ENCODE assay signal across 1 cellular context in genomic region chr6:49462927-49463611, GRCh38.
A peak's percentile ranks its signal among the peaks of the same experiment; 100 is the strongest.
TF ChIP-seq lines count a peak whose summit lies in the region.

Gene CENPQ, plus strand, starts transcription at chr6:49463370. Its CDS starts 6,807 bp downstream, at chr6:49470177.
Gene MMUT, minus strand, starts transcription at chr6:49463253. Its CDS starts 3,787 bp downstream, at chr6:49459466.

TF ChIP-seq in HepG2, 621 proteins besides CTCF, POLR2A, EP300 and RAD21 (continued from another document and continues in another):
- no peak for TF ChIP-seq THAP7 (CRISPR knock-in tag; IDR thresholded peaks at IDR 0.05)
- peak; percentile 95; the same call in 1 of the 2 replicates for TF ChIP-seq YEATS4 (CRISPR knock-in tag; IDR thresholded peaks at IDR 0.05; ENCODE audit: borderline replicate concordance)
- no peak for TF ChIP-seq ZNF790 (CRISPR knock-in tag; IDR thresholded peaks at IDR 0.05; ENCODE audit: borderline replicate concordance)
- TF ChIP-seq GMEB1 (CRISPR knock-in tag; IDR thresholded peaks at IDR 0.05; ENCODE audit: borderline replicate concordance) = peak; percentile 93
- TF ChIP-seq KAT2B (IDR thresholded peaks at IDR 0.05; ENCODE audit: borderline replicate concordance, low read depth, low read length) = no peak
- TF ChIP-seq ZNF343 (CRISPR knock-in tag; IDR thresholded peaks at IDR 0.05) = 0 out of 2 replicates have a peak, but pooled peaks have one; percentile 86
- TF ChIP-seq SKI (IDR thresholded peaks at IDR 0.05; ENCODE audit: partially characterized antibody) = peak; percentile 51
- TF ChIP-seq ZNF24 (IDR thresholded peaks at IDR 0.05) = no peak
- TF ChIP-seq NAIF1 (CRISPR knock-in tag; IDR thresholded peaks at IDR 0.05; ENCODE audit: borderline replicate concordance) = no peak
- peak; percentile 59; the same call in 1 of the 2 replicates for TF ChIP-seq ZNF678 (CRISPR knock-in tag; IDR thresholded peaks at IDR 0.05)
- TF ChIP-seq HOMEZ (CRISPR knock-in tag; IDR thresholded peaks at IDR 0.05; ENCODE audit: low read depth) = peak; percentile 97
- TF ChIP-seq ZEB1 (IDR thresholded peaks at IDR 0.05; ENCODE audit: insufficient replicate concordance, low read depth) = peak; percentile 76
- 0 out of 2 replicates have a peak, but pooled peaks have one; percentile 45 for TF ChIP-seq ZHX1 (CRISPR knock-in tag; IDR thresholded peaks at IDR 0.05; ENCODE audit: low read depth)
- TF ChIP-seq MBD4 (IDR thresholded peaks at IDR 0.05; ENCODE audit: borderline replicate concordance, low read length) = no peak
- no peak for TF ChIP-seq CCAR2 (optimal IDR thresholded peaks at IDR 0.05; ENCODE audit: low read depth, low read length)
- peak; percentile 81; the same call in 1 of the 2 replicates for TF ChIP-seq HMGXB3 (CRISPR knock-in tag; IDR thresholded peaks at IDR 0.05; ENCODE audit: borderline replicate concordance)
- peak; percentile 88 for TF ChIP-seq ZBTB40 (IDR thresholded peaks at IDR 0.05)
- peak; percentile 81; the same call in 1 of the 2 replicates for TF ChIP-seq ZBTB40 (CRISPR knock-in tag; IDR thresholded peaks at IDR 0.05)
- no peak for TF ChIP-seq ZNF513 (CRISPR knock-in tag; conservative IDR thresholded peaks at IDR 0.05)
- TF ChIP-seq POGK (CRISPR knock-in tag; conservative IDR thresholded peaks at IDR 0.05) = peak; percentile 78
- TF ChIP-seq TGIF2 (CRISPR knock-in tag; IDR thresholded peaks at IDR 0.05) = peak; percentile 98
- TF ChIP-seq ELF4 (CRISPR knock-in tag; IDR thresholded peaks at IDR 0.05; ENCODE audit: borderline replicate concordance) = peak; percentile 59; the same call in 1 of the 2 replicates
- no peak for TF ChIP-seq ZNF850 (CRISPR knock-in tag; conservative IDR thresholded peaks at IDR 0.05)
- no peak for TF ChIP-seq ZNF263 (CRISPR knock-in tag; IDR thresholded peaks at IDR 0.05)
- no peak for TF ChIP-seq ZFP1 (CRISPR knock-in tag; IDR thresholded peaks at IDR 0.05)
- TF ChIP-seq ZNF326 (CRISPR knock-in tag; IDR thresholded peaks at IDR 0.05; ENCODE audit: borderline replicate concordance) = no peak
- peak; percentile 70; the same call in 1 of the 2 replicates for TF ChIP-seq NFKBIZ (CRISPR knock-in tag; IDR thresholded peaks at IDR 0.05)
